In genomic region chr18:72100465-72100864, GRCh38 we compare ENCODE assay signal across 28 cellular contexts.
"Had no signal": no experiment of that assay in that cellular context is flagged by ENCODE, and none has a peak within 500 bp of the region (broad histone marks: within the 10 kb centered on the region; RNA-seq: fewer than 3 reads in every experiment).

No MANE protein-coding gene starts in this region.

- H3K27ac Mint-ChIP-seq: naive thymus-derived CD8-positive, alpha-beta T cell; natural killer cell treated with Interleukin-12 subunit alpha and Interleukin-12 subunit beta and Interleukin-15 and Interleukin-18, amount 100 ng/mL, for 72 hours; nephron progenitor cell; stimulated activated effector memory CD8-positive, alpha-beta T cell treated with anti-CD3 and anti-CD28 coated beads, Interleukin-12 subunit alpha, Interleukin-12 subunit beta, amount 100 ng/mL, for 72 hours; stimulated activated naive B cell treated with anti-CD40 and anti-IgM and Interleukin-4, amounts not matched to agents 10 μg/mL and 1 μg/mL and 100 μg/mL, for 72 hours; stimulated activated naive CD8-positive, alpha-beta T cell treated with anti-CD3 and anti-CD28 coated beads, Interleukin-15, Interleukin-2, amounts not matched to agents 100 ng/mL and 50 ng/mL, for 24 hours had no signal

- FAIRE-seq: pancreas, small intestine, urothelium cell line had no signal

- H3K4me1 ChIP-seq: pancreas, prostate gland, right lobe of liver, sigmoid colon, stomach, thyroid gland, tibial nerve, upper lobe of left lung, vagina had no signal

- H3K27me3 Mint-ChIP-seq: natural killer cell treated with Interleukin-12 subunit alpha and Interleukin-12 subunit beta and Interleukin-15 and Interleukin-18, amount 100 ng/mL, for 72 hours; stimulated activated naive B cell treated with anti-CD40 and anti-IgM and Interleukin-4, amounts not matched to agents 10 μg/mL and 1 μg/mL and 100 μg/mL, for 72 hours; stimulated activated naive CD8-positive, alpha-beta T cell treated with anti-CD3 and anti-CD28 coated beads, Interleukin-15, Interleukin-2, amounts not matched to agents 100 ng/mL and 50 ng/mL, for 24 hours had no signal

- ATAC-seq: naive thymus-derived CD8-positive, alpha-beta T cell; natural killer cell treated with Interleukin-12 subunit alpha and Interleukin-12 subunit beta and Interleukin-15 and Interleukin-18, amount 100 ng/mL, for 72 hours; pancreas; right cardiac atrium; right lobe of liver; stimulated activated effector memory CD8-positive, alpha-beta T cell treated with anti-CD3 and anti-CD28 coated beads, Interleukin-12 subunit alpha, Interleukin-12 subunit beta, amount 100 ng/mL, for 72 hours; stimulated activated naive B cell treated with anti-CD40 and anti-IgM and Interleukin-4, amounts not matched to agents 10 μg/mL and 1 μg/mL and 100 μg/mL, for 72 hours had no signal

- H3K36me3 Mint-ChIP-seq: naive thymus-derived CD8-positive, alpha-beta T cell; stimulated activated effector memory CD8-positive, alpha-beta T cell treated with anti-CD3 and anti-CD28 coated beads, Interleukin-12 subunit alpha, Interleukin-12 subunit beta, amount 100 ng/mL, for 72 hours; stimulated activated naive B cell treated with anti-CD40 and anti-IgM and Interleukin-4, amounts not matched to agents 10 μg/mL and 1 μg/mL and 100 μg/mL, for 72 hours had no signal

- H3K9me3 ChIP-seq: neutrophil, pancreas, prostate gland, right lobe of liver, sigmoid colon, thoracic aorta, thyroid gland, tibial nerve, upper lobe of left lung, vagina had no signal

- DNase-seq: naive thymus-derived CD8-positive, alpha-beta T cell; nephron progenitor cell; nucleus accumbens; pancreas; right cardiac atrium; right lobe of liver; sigmoid colon; small intestine; stimulated activated CD4-positive, alpha-beta T cell treated with anti-CD3 and anti-CD28 coated beads, Interleukin-15, amount 100 ng/mL, for 24 hours; stimulated activated CD4-positive, alpha-beta T cell treated with anti-CD3 and anti-CD28 coated beads, Interleukin-2, amount 100 ng/mL, for 24 hours; stimulated activated CD4-positive, alpha-beta T cell treated with anti-CD3 and anti-CD28 coated beads, Interleukin-2, amount 100 ng/mL, for 48 hours; stimulated activated CD4-positive, alpha-beta T cell treated with anti-CD3 and anti-CD28 coated beads, Interleukin-4, amount 100 ng/mL, for 24 hours; stimulated activated naive B cell treated with anti-CD40 and anti-IgM and Interleukin-4, amounts not matched to agents 10 μg/mL and 1 μg/mL and 100 μg/mL, for 72 hours; stimulated activated naive CD4-positive, alpha-beta T cell treated with Interleukin-2 at 50 U/mL for 16 hours; stomach; thyroid gland; trophoblast cell; upper lobe of left lung had no signal

- H3K4me1 Mint-ChIP-seq: naive thymus-derived CD8-positive, alpha-beta T cell; nephron progenitor cell; stimulated activated effector memory CD8-positive, alpha-beta T cell treated with anti-CD3 and anti-CD28 coated beads, Interleukin-12 subunit alpha, Interleukin-12 subunit beta, amount 100 ng/mL, for 72 hours; stimulated activated naive B cell treated with anti-CD40 and anti-IgM and Interleukin-4, amounts not matched to agents 10 μg/mL and 1 μg/mL and 100 μg/mL, for 72 hours had no signal

- H3K4me3 Mint-ChIP-seq: naive thymus-derived CD8-positive, alpha-beta T cell; natural killer cell treated with Interleukin-12 subunit alpha and Interleukin-12 subunit beta and Interleukin-15 and Interleukin-18, amount 100 ng/mL, for 72 hours; nephron progenitor cell; neural crest cell; stimulated activated effector memory CD8-positive, alpha-beta T cell treated with anti-CD3 and anti-CD28 coated beads, Interleukin-12 subunit alpha, Interleukin-12 subunit beta, amount 100 ng/mL, for 72 hours; stimulated activated naive B cell treated with anti-CD40 and anti-IgM and Interleukin-4, amounts not matched to agents 10 μg/mL and 1 μg/mL and 100 μg/mL, for 72 hours; stimulated activated naive CD8-positive, alpha-beta T cell treated with anti-CD3 and anti-CD28 coated beads, Interleukin-15, Interleukin-2, amounts not matched to agents 100 ng/mL and 50 ng/mL, for 24 hours had no signal

- H3K27me3 ChIP-seq: neutrophil, pancreas, right lobe of liver, sigmoid colon, stomach, thyroid gland, tibial nerve, upper lobe of left lung, vagina had no signal

- H3K36me3 ChIP-seq: neutrophil, pancreas, prostate gland, right lobe of liver, sigmoid colon, stomach, thoracic aorta, thyroid gland, tibial nerve, upper lobe of left lung, vagina had no signal

- H3K9me3 Mint-ChIP-seq: naive thymus-derived CD8-positive, alpha-beta T cell; stimulated activated naive B cell treated with anti-CD40 and anti-IgM and Interleukin-4, amounts not matched to agents 10 μg/mL and 1 μg/mL and 100 μg/mL, for 72 hours had no signal

- H3K27ac ChIP-seq: neutrophil, pancreas, prostate gland, right lobe of liver, sigmoid colon, stomach, thoracic aorta, thyroid gland, tibial nerve, upper lobe of left lung, vagina had no signal

- H3K4me3 ChIP-seq: pancreas, prostate gland, right lobe of liver, sigmoid colon, stomach, thoracic aorta, thyroid gland, tibial nerve, upper lobe of left lung, vagina had no signal
